In genomic region chr12:65313704-65314317, GRCh38 we compare ENCODE assay signal across 11 cellular contexts. TPM values are rescaled to one million over a fixed set of nuclear protein-coding genes. Genes with fewer than 3 reads are reported as not detected.
DNase-seq lines count a peak whose midpoint lies in the region; ATAC-seq and TF ChIP-seq lines count a peak whose summit lies in the region.
"Had no signal": no experiment of that assay in that cellular context is flagged by ENCODE, and none has a peak within 500 bp of the region (broad histone marks: within the 10 kb centered on the region; RNA-seq: fewer than 3 reads in every experiment).

No MANE protein-coding gene starts in this region.

- TF ChIP-seq POLR2A in esophagus muscularis mucosa (IDR thresholded peaks at IDR 0.05; ENCODE audit: low read depth): no peak

- no peak for TF ChIP-seq EP300 in esophagus muscularis mucosa (IDR thresholded peaks at IDR 0.05)

- H3K36me3 ChIP-seq in OCI-LY3 (replicated peaks; ENCODE audit: low read depth, low read length) (no peaks in the 10 kb centered on the region), esophagus muscularis mucosa (peaks cover 0 to 6% (median 0%) of the 10 kb centered on the region in 4 donors), tibial artery (no peaks in the 10 kb centered on the region)
- H3K36me3 ChIP-seq: uterus had no signal

- H3K4me3 ChIP-seq in OCI-LY3 (ENCODE audit: low read length) (no peak overlapping the region), esophagus muscularis mucosa (no peak overlapping the region), tibial artery (no peak overlapping the region)
- H3K4me3 ChIP-seq: uterus had no signal

- H3K27me3 ChIP-seq in OCI-LY3 (ENCODE audit: low read depth, low read length): peaks cover 11% of the 10 kb centered on the region
- no peaks in the 10 kb centered on the region for H3K27me3 ChIP-seq in esophagus muscularis mucosa
- H3K27me3 ChIP-seq in tibial artery: no peaks in the 10 kb centered on the region
- H3K27me3 ChIP-seq: uterus had no signal

- WGBS in esophagus muscularis mucosa: 37% methylated on average over 2 of the region's 2 CpGs

- H4K20me1 ChIP-seq in OCI-LY3 (ENCODE audit: insufficient read depth, low read length): no peaks in the 10 kb centered on the region

- H3K27ac Mint-ChIP-seq in activated CD4-positive, alpha-beta memory T cell treated with anti-CD3 and anti-CD28 coated beads for 36 hours: no peak overlapping the region
- H3K27ac Mint-ChIP-seq: dendritic cell treated with granulocyte-macrophage colony-stimulating factor and Interleukin-4, amounts not matched to agents 40 ng/mL and 50 ng/mL, for 4 days; T-helper 1 cell treated with Interleukin-12 subunit alpha and Interleukin-12 subunit beta and Interleukin-4 antibody, amounts not matched to agents 30 μg/mL and 1 μg/mL, for 36 hours had no signal

- H3K27ac ChIP-seq in OCI-LY3 (ENCODE audit: low read length) (no peak overlapping the region), esophagus muscularis mucosa (replicated peaks in 1 of 4) (no peak overlapping the region), tibial artery (no peak overlapping the region)
- H3K27ac ChIP-seq: uterus had no signal

- H3K9me3 Mint-ChIP-seq in activated CD4-positive, alpha-beta memory T cell treated with anti-CD3 and anti-CD28 coated beads for 36 hours: no peaks in the 10 kb centered on the region
- H3K9me3 Mint-ChIP-seq: dendritic cell treated with granulocyte-macrophage colony-stimulating factor and Interleukin-4, amounts not matched to agents 40 ng/mL and 50 ng/mL, for 4 days; T-helper 1 cell treated with Interleukin-12 subunit alpha and Interleukin-12 subunit beta and Interleukin-4 antibody, amounts not matched to agents 30 μg/mL and 1 μg/mL, for 36 hours had no signal

- H3K4me1 Mint-ChIP-seq in activated CD4-positive, alpha-beta memory T cell treated with anti-CD3 and anti-CD28 coated beads for 36 hours (ENCODE audit: low read depth): no peaks in the 10 kb centered on the region

- peak; percentile 4 for DNase-seq in NOMO-1 treated with DMSO at 0.1 percent for 48 hours (lab: John Stamatoyannopoulos, UW; ENCODE audit: unreplicated experiment)
- no peak for DNase-seq in NOMO-1 treated with dmso at 0.1 percent for 144 hours (lab: John Stamatoyannopoulos, UW; ENCODE audit: unreplicated experiment)
- no peak for DNase-seq in esophagus muscularis mucosa (ENCODE audit: extremely low spot score)
- no peak for DNase-seq in tibial artery
- DNase-seq in activated CD4-positive, alpha-beta memory T cell treated with anti-CD3 and anti-CD28 coated beads for 36 hours: no peak
- DNase-seq: uterus had no signal

- H3K27me3 Mint-ChIP-seq in activated CD4-positive, alpha-beta memory T cell treated with anti-CD3 and anti-CD28 coated beads for 36 hours: peaks cover 3% of the 10 kb centered on the region
- H3K27me3 Mint-ChIP-seq: dendritic cell treated with granulocyte-macrophage colony-stimulating factor and Interleukin-4, amounts not matched to agents 40 ng/mL and 50 ng/mL, for 4 days had no signal

- CTCF ChIA-PET in activated CD4-positive, alpha-beta memory T cell treated with anti-CD3 and anti-CD28 coated beads for 36 hours (lab: Charles Lee): no interaction called here

- H3K79me2 ChIP-seq in OCI-LY3 (ENCODE audit: low read length): no peaks in the 10 kb centered on the region

- intact Hi-C loops in esophagus muscularis mucosa (cut with DNase I): no loop called here
- intact Hi-C loops in tibial artery (cut with DNase I; ENCODE audit: low total_unique reads): no loop called here
- intact Hi-C loops in activated CD4-positive, alpha-beta memory T cell treated with anti-CD3 and anti-CD28 coated beads for 36 hours (cut with micrococcal nuclease): loop anchor here (5.0 to 10.0 kb wide), 2 partner anchors 793 to 1091 kb away; no protein-coding TSS in a partner anchor

- POLR2A ChIA-PET in activated CD4-positive, alpha-beta memory T cell treated with anti-CD3 and anti-CD28 coated beads for 36 hours (lab: Charles Lee): no interaction called here

- no peak overlapping the region for H3K9ac ChIP-seq in OCI-LY3 (ENCODE audit: low read length)

- TF ChIP-seq CTCF in OCI-LY3 (IDR thresholded peaks at IDR 0.05; ENCODE audit: low read depth, low read length) (peak; percentile 73), esophagus muscularis mucosa (IDR thresholded peaks at IDR 0.05) (peak in 2 of 3 experiments; percentile 35 to 37), tibial artery (IDR thresholded peaks at IDR 0.05) (peak; percentile 17 to 27)

- H3K4me3 Mint-ChIP-seq in activated CD4-positive, alpha-beta memory T cell treated with anti-CD3 and anti-CD28 coated beads for 36 hours: no peak overlapping the region
- H3K4me3 Mint-ChIP-seq: dendritic cell treated with granulocyte-macrophage colony-stimulating factor and Interleukin-4, amounts not matched to agents 40 ng/mL and 50 ng/mL, for 4 days; T-helper 1 cell treated with Interleukin-12 subunit alpha and Interleukin-12 subunit beta and Interleukin-4 antibody, amounts not matched to agents 30 μg/mL and 1 μg/mL, for 36 hours had no signal

- no peak for ATAC-seq in GM21576 (IDR thresholded peaks at IDR 0.05; ENCODE audit: unreplicated experiment)
- ATAC-seq in GM18861 (IDR thresholded peaks at IDR 0.05; ENCODE audit: unreplicated experiment): no peak

- no peaks in the 10 kb centered on the region for H3K36me3 Mint-ChIP-seq in activated CD4-positive, alpha-beta memory T cell treated with anti-CD3 and anti-CD28 coated beads for 36 hours

- H3K4me2 ChIP-seq in OCI-LY3 (ENCODE audit: low read length): no peak overlapping the region

- peaks cover under 1% of the 10 kb centered on the region; the same call in 1 of the 2 replicates for H3K4me1 ChIP-seq in OCI-LY3 (ENCODE audit: low read length)
- H3K4me1 ChIP-seq in esophagus muscularis mucosa: peaks cover 2 to 40% (median 25%) of the 10 kb centered on the region in 4 donors
- H3K4me1 ChIP-seq in tibial artery: peaks cover 0 to 16% (median 5%) of the 10 kb centered on the region in 4 donors

- H3K9me3 ChIP-seq in OCI-LY3 (ENCODE audit: insufficient read depth, low read length) (no peaks in the 10 kb centered on the region), esophagus muscularis mucosa (no peaks in the 10 kb centered on the region), tibial artery (no peaks in the 10 kb centered on the region)
- H3K9me3 ChIP-seq: uterus had no signal

- no peak overlapping the region for H2AFZ ChIP-seq in OCI-LY3 (ENCODE audit: low read depth, low read length)

RNA-seq across cellular contexts. Expression of gene MSRB3, which starts 35.3 kb away (rescaled TPM):
- 100 to 1,000 TPM; 213 to 325 (median 288) TPM for total RNA-seq in esophagus muscularis mucosa
- total RNA-seq in activated CD4-positive, alpha-beta memory T cell treated with anti-CD3 and anti-CD28 coated beads for 36 hours: not detected

Comparison
In these comparisons a context has a peak if more than half of its experiments do, and no peak if none do; other contexts are left out.
1. CTCF ChIP-seq: peak in every context shown above with its lines; median percentile 73 in OCI-LY3; 36 in esophagus muscularis mucosa; 22 in tibial artery.
2. RNA of gene MSRB3, which starts 35.3 kb away (total RNA-seq): 213 to 325 TPM in esophagus muscularis mucosa; not detected in activated CD4-positive, alpha-beta memory T cell treated with anti-CD3 and anti-CD28 coated beads for 36 hours; every median in the first group is over 100 times any median in the second.